In the genomic region with DNA sequence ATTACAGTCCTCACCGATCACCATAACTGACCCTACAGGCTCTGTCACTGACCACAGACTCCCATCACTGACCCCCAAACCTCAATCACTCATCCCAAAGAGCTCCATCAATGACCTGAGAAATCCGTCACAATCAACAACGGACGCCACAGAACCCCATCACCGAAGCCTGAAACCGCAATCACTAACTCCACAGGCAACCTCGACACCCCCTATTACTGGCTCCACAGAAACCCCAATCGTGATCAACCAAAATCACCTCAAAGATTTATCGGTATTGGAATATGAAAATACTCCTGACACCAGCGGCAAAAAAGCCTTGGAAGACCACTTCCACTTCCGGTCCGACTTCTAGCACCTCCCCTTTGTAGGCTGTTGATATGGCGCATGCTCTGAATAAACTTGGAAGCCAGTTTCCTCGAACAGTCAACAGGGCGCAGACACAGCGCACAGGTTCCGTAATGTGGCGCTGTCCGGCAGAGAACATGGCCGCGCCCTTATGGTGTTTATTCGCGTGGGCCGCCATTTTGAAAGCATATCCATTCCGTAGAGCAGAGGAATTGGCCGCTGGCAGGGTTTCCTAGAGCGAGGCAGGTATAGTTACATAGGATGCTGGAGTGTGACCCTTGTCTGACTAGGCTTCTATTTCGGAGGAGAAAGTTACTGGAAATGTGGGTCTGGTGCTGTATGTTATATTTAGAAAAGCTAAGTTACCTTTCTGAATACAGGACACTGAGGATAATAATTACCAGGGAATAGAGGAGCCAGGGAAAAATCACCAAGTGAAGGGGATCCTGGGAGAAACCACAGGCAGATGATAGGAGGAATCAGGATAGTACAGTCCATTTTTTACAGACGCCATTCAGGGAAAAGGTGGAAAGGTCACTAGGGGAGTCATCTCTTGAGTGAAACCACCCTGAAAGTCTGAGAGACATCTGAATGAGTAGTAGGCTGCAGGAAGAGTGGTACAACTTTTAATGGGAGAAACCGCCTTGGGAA, we compare ENCODE assay signal across 8 cellular contexts. TPM values are rescaled to one million over a fixed set of nuclear protein-coding genes. Genes with fewer than 3 reads are reported as not detected.
A peak's percentile ranks its signal among the peaks of the same experiment; 100 is the strongest.
DNase-seq lines count a peak whose midpoint lies in the region; ATAC-seq and TF ChIP-seq lines count a peak whose summit lies in the region.

A gene (minus strand): TSS at position 328 of the 999 bp plus-strand sequence. CDS start 2,785 bp downstream, outside the sequence.

- intact Hi-C loops in Right ventricle myocardium inferior (cut with DNase I) = loop anchor here (2.0 to 10.0 kb wide), 4 partner anchors 38 to 645 kb away; a partner anchor contains a TSS

- DNase-seq in GM10248 (ENCODE audit: extremely low spot score) = peak; percentile 85
- DNase-seq in NCI-H1048 (lab: John Stamatoyannopoulos, UW) = peak; percentile 79
- DNase-seq in activated naive CD8-positive, alpha-beta T cell treated with anti-CD3 and anti-CD28 coated beads, Interleukin-2, amount 50 U/mL, for 16 hours (ENCODE audit: low read depth, low spot score) = peak; percentile 73
- DNase-seq in Right ventricle myocardium inferior (ENCODE audit: missing footprints) = peak; percentile 97
- DNase-seq in osteoblast (ENCODE audit: insufficient read length, low spot score, missing footprints) = peak; percentile 80
- peak; percentile 83 for DNase-seq in thoracic aorta (ENCODE audit: low spot score)

- POLR2A ChIA-PET in GM10248 (lab: Yijun Ruan, JAX) = no interaction called here

- H3K36me3 ChIP-seq in osteoblast (ENCODE audit: insufficient read depth, low read length) (peaks cover 22% of the 10 kb centered on the region), thoracic aorta (peaks cover 19% of the 10 kb centered on the region)

- TF ChIP-seq CTCF in GM10248 (IDR thresholded peaks at IDR 0.05; ENCODE audit: control extremely low read depth, extremely low read depth, low read depth, missing control alignments) = peak; percentile 6
- peak; percentile 25 for TF ChIP-seq CTCF in osteoblast (IDR thresholded peaks at IDR 0.05; ENCODE audit: extremely low read depth, low read depth, low read length)
- no peak for TF ChIP-seq CTCF in thoracic aorta (IDR thresholded peaks at IDR 0.05)

- H3K27me3 ChIP-seq in osteoblast (ENCODE audit: insufficient read depth, low read length) = no peaks in the 10 kb centered on the region
- H3K27me3 ChIP-seq in thoracic aorta (replicated peaks; ENCODE audit: insufficient read depth) = no peaks in the 10 kb centered on the region

- H3K4me3 ChIP-seq in osteoblast (ENCODE audit: insufficient read depth, low read length) (peak within 1 kb of the TSS; percentile 97), thoracic aorta (peak within 1 kb of the TSS; percentile 92)

- H3K4me1 ChIP-seq in osteoblast (ENCODE audit: insufficient read depth, low read length) = peaks cover 4% of the 10 kb centered on the region
- H3K4me1 ChIP-seq in thoracic aorta (ENCODE audit: control insufficient read depth in 1 of 2, low read depth in 2 of 2) = peaks cover 6 to 8% of the 10 kb centered on the region in 2 donors

- peak; percentile 96 for ATAC-seq in HG02571 (IDR thresholded peaks at IDR 0.05; ENCODE audit: unreplicated experiment)
- peak; percentile 100 for ATAC-seq in SK-N-SH treated with all-trans-retinoic acid at 6 μM for 48 hours
- ATAC-seq in Right ventricle myocardium inferior = peak; percentile 100
- ATAC-seq in thoracic aorta (ENCODE audit: insufficient number of reproducible peaks, low FRiP score, low read depth) = peak; percentile 96

- peak within 1 kb of the TSS; percentile 100 for H2AFZ ChIP-seq in osteoblast (ENCODE audit: low read length)

- CTCF ChIA-PET in GM10248 (lab: Yijun Ruan, JAX) = interaction anchor here (0.9 kb wide), 1 partner anchor 11 kb away, joined by 3 read pairs; no protein-coding TSS in a partner anchor

- H4K20me1 ChIP-seq in osteoblast (ENCODE audit: insufficient read depth, low read length) = no peaks in the 10 kb centered on the region

- H3K79me2 ChIP-seq in osteoblast (ENCODE audit: insufficient read depth, low read length) = peaks cover 2% of the 10 kb centered on the region

- H3K27ac ChIP-seq in osteoblast (ENCODE audit: low read depth, low read length) = peak within 1 kb of the TSS; percentile 69
- peak within 1 kb of the TSS; percentile 48 to 66 for H3K27ac ChIP-seq in thoracic aorta

- H3K9me3 ChIP-seq in osteoblast (ENCODE audit: low read depth, low read length) (no peaks in the 10 kb centered on the region), thoracic aorta (peaks cover 16% of the 10 kb centered on the region)

- H3K4me2 ChIP-seq in osteoblast (ENCODE audit: insufficient read depth, low read length) = peak within 1 kb of the TSS; percentile 89

TF ChIP-seq in SK-N-SH treated with all-trans-retinoic acid at 6 μM for 48 hours, 23 proteins besides CTCF, POLR2A, EP300 and RAD21:
- TF ChIP-seq RARB (CRISPR knock-in tag; IDR thresholded peaks at IDR 0.05) = no peak
- 0 out of 2 replicates have a peak, but pooled peaks have one; percentile 4 for TF ChIP-seq ZNF565 (CRISPR knock-in tag; conservative IDR thresholded peaks at IDR 0.05; ENCODE audit: low read depth)
- TF ChIP-seq ZFP30 (CRISPR knock-in tag; IDR thresholded peaks at IDR 0.05) = no peak
- no peak for TF ChIP-seq GLIS3 (CRISPR knock-in tag; IDR thresholded peaks at IDR 0.05)
- TF ChIP-seq ZFP3 (CRISPR knock-in tag; IDR thresholded peaks at IDR 0.05) = no peak
- TF ChIP-seq CSDC2 (CRISPR knock-in tag; IDR thresholded peaks at IDR 0.05) = 0 out of 2 replicates have a peak, but pooled peaks have one; percentile 10
- TF ChIP-seq, protein P1, sequence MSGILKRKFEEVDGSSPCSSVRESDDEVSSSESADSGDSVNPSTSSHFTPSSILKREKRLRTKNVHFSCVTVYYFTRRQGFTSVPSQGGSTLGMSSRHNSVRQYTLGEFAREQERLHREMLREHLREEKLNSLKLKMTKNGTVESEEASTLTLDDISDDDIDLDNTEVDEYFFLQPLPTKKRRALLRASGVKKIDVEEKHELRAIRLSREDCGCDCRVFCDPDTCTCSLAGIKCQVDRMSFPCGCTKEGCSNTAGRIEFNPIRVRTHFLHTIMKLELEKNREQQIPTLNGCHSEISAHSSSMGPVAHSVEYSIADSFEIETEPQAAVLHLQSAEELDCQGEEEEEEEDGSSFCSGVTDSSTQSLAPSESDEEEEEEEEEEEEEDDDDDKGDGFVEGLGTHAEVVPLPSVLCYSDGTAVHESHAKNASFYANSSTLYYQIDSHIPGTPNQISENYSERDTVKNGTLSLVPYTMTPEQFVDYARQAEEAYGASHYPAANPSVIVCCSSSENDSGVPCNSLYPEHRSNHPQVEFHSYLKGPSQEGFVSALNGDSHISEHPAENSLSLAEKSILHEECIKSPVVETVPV (CRISPR knock-in tag; IDR thresholded peaks at IDR 0.05) = no peak

RNA-seq across cellular contexts. Expression of the gene that starts here (rescaled TPM):
- total RNA-seq in Right ventricle myocardium inferior = 10.3 TPM
- total RNA-seq in osteoblast = 9.8 and 10.9 TPM in 2 replicates
- 10 to 100 TPM in 1 of 2 donors, 1 to 10 TPM in 1; 5.1 to 10.6 TPM for total RNA-seq in thoracic aorta

Comparison
In these comparisons a context has a peak if more than half of its experiments do, and no peak if none do; other contexts are left out.
1. Peak in every context shown above with its lines: DNase-seq, ATAC-seq, H3K4me3 ChIP-seq and H3K27ac ChIP-seq.